1 cellular context compared by ENCODE assay signal in genomic region chrX:103629295-103630170, GRCh38.
TF ChIP-seq lines count a peak whose summit lies in the region.

No MANE protein-coding gene starts in this region.

TF ChIP-seq in endothelial cell of umbilical vein, 7 proteins besides CTCF, POLR2A, EP300 and RAD21:
- TF ChIP-seq MAX (IDR thresholded peaks at IDR 0.05; ENCODE audit: insufficient read depth, insufficient read length) (no peak), MYC (IDR thresholded peaks at IDR 0.05; ENCODE audit: low read depth, low read length) (no peak), EZH2 (IDR thresholded peaks at IDR 0.05; ENCODE audit: borderline replicate concordance, low read depth, low read length, severe bottlenecking) (no peak), JUN (IDR thresholded peaks at IDR 0.05; ENCODE audit: borderline replicate concordance, insufficient read depth, insufficient read length, low read depth) (no peak), POLR2AphosphoS5 (IDR thresholded peaks at IDR 0.05; ENCODE audit: insufficient read depth, low read depth, low read length) (no peak), GATA2 (IDR thresholded peaks at IDR 0.05; ENCODE audit: insufficient read depth, insufficient read length, low read depth, low read length) (no peak), FOS (IDR thresholded peaks at IDR 0.05; ENCODE audit: borderline replicate concordance, insufficient read depth, low read length) (no peak)
TF ChIP-seq in endothelial cell of umbilical vein: peak in this region for 0.
